In the genomic region with DNA sequence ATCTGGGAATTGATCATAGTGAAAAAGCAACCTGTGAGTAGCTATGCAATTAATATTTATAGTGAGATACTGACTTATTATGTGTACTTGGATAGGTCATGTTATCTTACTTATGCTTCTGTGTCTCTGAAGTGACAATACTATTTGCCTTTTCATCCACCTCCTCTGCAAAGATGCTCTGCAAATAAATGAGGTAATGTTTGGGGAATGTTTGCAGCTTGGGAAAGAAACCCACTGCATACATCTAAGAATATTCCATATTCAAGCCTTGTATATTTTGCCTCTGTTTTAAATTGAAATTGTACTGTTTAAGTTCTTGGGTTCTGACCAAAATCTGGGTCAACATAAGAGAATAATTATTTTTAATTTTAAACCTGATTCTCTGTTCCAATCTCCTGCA, we compare ENCODE assay signal across 9 cellular contexts.
DNase-seq lines count a peak whose midpoint lies in the region; ATAC-seq and TF ChIP-seq lines count a peak whose summit lies in the region.
"Had no signal": no experiment of that assay in that cellular context is flagged by ENCODE, and none has a peak within 500 bp of the region (broad histone marks: within the 10 kb centered on the region; RNA-seq: fewer than 3 reads in every experiment).

No MANE protein-coding gene starts in this region.

- DNase-seq in 8988T (peak; percentile 14), ascending aorta (ENCODE audit: low spot score in 2 of 2) (no peak), lower lobe of right lung (no peak)
- DNase-seq: effector CD4-positive, alpha-beta T cell had no signal

- peak overlapping the region; percentile 20; the same call in 1 of the 2 replicates for H3K27ac ChIP-seq in HUES6 (ENCODE audit: low read depth, low read length)
- peak overlapping the region in 1 of 2 donors; percentile 76 for H3K27ac ChIP-seq in ascending aorta
- no peak overlapping the region for H3K27ac ChIP-seq in lower lobe of right lung

- ATAC-seq in lower lobe of right lung (no peak), GM21423 (IDR thresholded peaks at IDR 0.05; ENCODE audit: unreplicated experiment) (no peak), GM21576 (IDR thresholded peaks at IDR 0.05; ENCODE audit: unreplicated experiment) (no peak), GM21528 (IDR thresholded peaks at IDR 0.05; ENCODE audit: low FRiP score, unreplicated experiment) (no peak), HG03135 (IDR thresholded peaks at IDR 0.05; ENCODE audit: unreplicated experiment) (no peak)

- H3K4me3 ChIP-seq in HUES6 (ENCODE audit: low read depth, low read length) (peak overlapping the region; percentile 95), ascending aorta (peak overlapping the region; percentile 70 to 83), lower lobe of right lung (peak overlapping the region; percentile 53)

- no peak for TF ChIP-seq CTCF in ascending aorta (IDR thresholded peaks at IDR 0.05)
- TF ChIP-seq CTCF in lower lobe of right lung (IDR thresholded peaks at IDR 0.05) = no peak

- H3K27me3 ChIP-seq in HUES6 (ENCODE audit: control insufficient read depth, insufficient read depth, low read length) (peaks cover 17% of the 10 kb centered on the region), ascending aorta (no peaks in the 10 kb centered on the region), lower lobe of right lung (ENCODE audit: low read depth) (peaks cover 26% of the 10 kb centered on the region)

- no peaks in the 10 kb centered on the region for H3K36me3 ChIP-seq in HUES6 (ENCODE audit: control insufficient read depth, insufficient read depth, low read length)
- no peaks in the 10 kb centered on the region for H3K36me3 ChIP-seq in ascending aorta
- H3K36me3 ChIP-seq in lower lobe of right lung = no peaks in the 10 kb centered on the region

- H3K9me3 ChIP-seq in HUES6 (ENCODE audit: control insufficient read depth, insufficient read depth, low read depth, low read length) (no peaks in the 10 kb centered on the region), ascending aorta (no peaks in the 10 kb centered on the region), lower lobe of right lung (no peaks in the 10 kb centered on the region)

- peak overlapping the region; percentile 86 for H3K9ac ChIP-seq in HUES6 (ENCODE audit: low read length)

- peaks cover 53% of the 10 kb centered on the region for H3K4me1 ChIP-seq in HUES6 (ENCODE audit: control insufficient read depth, insufficient read depth, low read length)
- H3K4me1 ChIP-seq in ascending aorta = no peaks in the 10 kb centered on the region
- H3K4me1 ChIP-seq in lower lobe of right lung = no peaks in the 10 kb centered on the region

- intact Hi-C loops in ascending aorta (cut with DNase I) (loop anchor here (2.0 to 10.0 kb wide), 5 partner anchors 100 to 422 kb away; no protein-coding TSS in a partner anchor), lower lobe of right lung (cut with DNase I) (no loop called here)
